Comparison of ENCODE assay signal across 21 cellular contexts in genomic region chr2:8024506-8024905, GRCh38.
DNase-seq lines count a peak whose midpoint lies in the region; ATAC-seq and TF ChIP-seq lines count a peak whose summit lies in the region.
"Had no signal": no experiment of that assay in that cellular context is flagged by ENCODE, and none has a peak within 500 bp of the region (broad histone marks: within the 10 kb centered on the region; RNA-seq: fewer than 3 reads in every experiment).

No MANE protein-coding gene starts in this region.

- H2BK5ac ChIP-seq in neuronal stem cell (ENCODE audit: low read length) = no peak overlapping the region

- no peak overlapping the region for H3K14ac ChIP-seq in neuronal stem cell (ENCODE audit: low read length)

- H3K4ac ChIP-seq in neuronal stem cell (ENCODE audit: low read length) = no peak overlapping the region

- DNase-seq in GM23338 (ENCODE audit: low spot score) (no peak), neuronal stem cell (ENCODE audit: low spot score) (no peak), breast epithelium (ENCODE audit: low spot score in 2 of 2) (no peak), Peyer's patch (no peak), NCI-H1436 (lab: John Stamatoyannopoulos, UW) (no peak)
- DNase-seq: 8988T; ACHN; AML-193; BE2C; C1 segment of cervical spinal cord; Calu3; CD4-positive, alpha-beta memory T cell; COR-L47; DMS53; DMS79 treated with DMSO at 0.1 percent for 48 hours; GOT3; H7; HCEC 1CT had no signal

- peaks cover 13% of the 10 kb centered on the region for H3K27me3 Mint-ChIP-seq in GM23338 (ENCODE audit: insufficient read depth, low read depth, poor library complexity)
- peaks cover 7% of the 10 kb centered on the region for H3K27me3 Mint-ChIP-seq in dendritic cell treated with granulocyte-macrophage colony-stimulating factor and Interleukin-4, amounts not matched to agents 40 ng/mL and 50 ng/mL, for 4 days
- H3K27me3 Mint-ChIP-seq: CD4-positive, alpha-beta memory T cell had no signal

- no peaks in the 10 kb centered on the region for H3F3A ChIP-seq in GM23338 (replicated peaks; ENCODE audit: low read depth)

- peak overlapping the region; percentile 72 for H2AK5ac ChIP-seq in neuronal stem cell (ENCODE audit: low read depth, low read length)

- no peak overlapping the region for H4K91ac ChIP-seq in neuronal stem cell (ENCODE audit: low read depth, low read length, poor library complexity)

- H3K9me3 Mint-ChIP-seq in GM23338 = peaks cover 14% of the 10 kb centered on the region
- H3K9me3 Mint-ChIP-seq in dendritic cell treated with granulocyte-macrophage colony-stimulating factor and Interleukin-4, amounts not matched to agents 40 ng/mL and 50 ng/mL, for 4 days = peaks cover 7% of the 10 kb centered on the region
- H3K9me3 Mint-ChIP-seq: CD4-positive, alpha-beta memory T cell had no signal

- H3K4me1 ChIP-seq in BLaER1 treated with 17β-estradiol and CSF1 and Interleukin-3, amounts not matched to agents 10 nM and 100 nM = peaks cover 13 to 23% (median 20%) of the 10 kb centered on the region in 10 experiments
- H3K4me1 ChIP-seq in GM23338 (ENCODE audit: insufficient read depth) = no peaks in the 10 kb centered on the region
- peaks cover 0 to 4% of the 10 kb centered on the region in 2 donors for H3K4me1 ChIP-seq in neuronal stem cell (ENCODE audit: control insufficient read depth in 2 of 2, insufficient read depth in 1 of 2, low read depth in 1 of 2, low read length in 2 of 2)
- H3K4me1 ChIP-seq in breast epithelium = no peaks in the 10 kb centered on the region
- H3K4me1 ChIP-seq in Peyer's patch = no peaks in the 10 kb centered on the region
- H3K4me1 ChIP-seq: A549, BE2C had no signal

- H3K36me3 ChIP-seq in BLaER1 treated with 17β-estradiol and CSF1 and Interleukin-3, amounts not matched to agents 10 nM and 100 nM = no peaks in the 10 kb centered on the region
- H3K36me3 ChIP-seq in GM23338 (ENCODE audit: insufficient read depth) = no peaks in the 10 kb centered on the region
- no peaks in the 10 kb centered on the region for H3K36me3 ChIP-seq in neuronal stem cell (replicated peaks in 1 of 2; ENCODE audit: control insufficient read depth in 2 of 2, insufficient read depth in 2 of 2, low read length in 2 of 2)
- H3K36me3 ChIP-seq in breast epithelium = no peaks in the 10 kb centered on the region
- H3K36me3 ChIP-seq in Peyer's patch = no peaks in the 10 kb centered on the region
- H3K36me3 ChIP-seq: BE2C had no signal

- no peaks in the 10 kb centered on the region for H3K4me1 Mint-ChIP-seq in GM23338
- H3K4me1 Mint-ChIP-seq in dendritic cell treated with granulocyte-macrophage colony-stimulating factor and Interleukin-4, amounts not matched to agents 40 ng/mL and 50 ng/mL, for 4 days (ENCODE audit: low read depth) = peaks cover 25% of the 10 kb centered on the region

- no peak overlapping the region for H3K4me3 Mint-ChIP-seq in GM23338
- no peak overlapping the region for H3K4me3 Mint-ChIP-seq in dendritic cell treated with granulocyte-macrophage colony-stimulating factor and Interleukin-4, amounts not matched to agents 40 ng/mL and 50 ng/mL, for 4 days
- H3K4me3 Mint-ChIP-seq: CD4-positive, alpha-beta memory T cell had no signal

- no peaks in the 10 kb centered on the region for H3K79me1 ChIP-seq in neuronal stem cell (ENCODE audit: low read depth, low read length)

- peaks cover 0 to 29% (median 13%) of the 10 kb centered on the region in 11 experiments; a peak in 17 of 22 replicates for H3K9me3 ChIP-seq in BLaER1 treated with 17β-estradiol and CSF1 and Interleukin-3, amounts not matched to agents 10 nM and 100 nM (replicated peaks in 1 of 11)
- H3K9me3 ChIP-seq in neuronal stem cell (replicated peaks in 1 of 2; ENCODE audit: control insufficient read depth in 2 of 2, insufficient read depth in 1 of 2, low read depth in 1 of 2, low read length in 2 of 2) (peaks cover 0 to 3% of the 10 kb centered on the region in 2 donors), breast epithelium (no peaks in the 10 kb centered on the region), Peyer's patch (no peaks in the 10 kb centered on the region)
- H3K9me3 ChIP-seq: BE2C had no signal

- no peak overlapping the region for H2BK15ac ChIP-seq in neuronal stem cell (ENCODE audit: low read length)

- peak overlapping the region in 6 of 11 experiments; percentile 0 to 52 (median 25); a peak in 6 of 22 replicates for H3K27ac ChIP-seq in BLaER1 treated with 17β-estradiol and CSF1 and Interleukin-3, amounts not matched to agents 10 nM and 100 nM
- H3K27ac ChIP-seq in GM23338 (ENCODE audit: low read depth) = no peak overlapping the region
- no peak overlapping the region for H3K27ac ChIP-seq in neuronal stem cell (replicated peaks; ENCODE audit: low read length)
- no peak overlapping the region for H3K27ac ChIP-seq in breast epithelium
- no peak overlapping the region for H3K27ac ChIP-seq in Peyer's patch
- H3K27ac ChIP-seq: A549 had no signal

- H2BK120ac ChIP-seq in neuronal stem cell (ENCODE audit: low read depth, low read length) = no peak overlapping the region

- no peak overlapping the region for H3K9ac ChIP-seq in BLaER1 treated with 17β-estradiol and CSF1 and Interleukin-3, amounts not matched to agents 10 nM and 100 nM
- H3K9ac ChIP-seq in neuronal stem cell (ENCODE audit: low read depth, low read length, poor library complexity) = no peak overlapping the region

- peaks cover 13% of the 10 kb centered on the region; the same call in 1 of the 2 replicates for H3K9me2 ChIP-seq in GM23338 (ENCODE audit: insufficient read depth)

- H3K4me3 ChIP-seq in BLaER1 treated with 17β-estradiol and CSF1 and Interleukin-3, amounts not matched to agents 10 nM and 100 nM = no peak overlapping the region
- H3K4me3 ChIP-seq in GM23338 (no peak overlapping the region), neuronal stem cell (ENCODE audit: low read length in 2 of 2) (no peak overlapping the region), breast epithelium (no peak overlapping the region), Peyer's patch (no peak overlapping the region)
- H3K4me3 ChIP-seq: A549 had no signal

- no peak overlapping the region for H3K23ac ChIP-seq in neuronal stem cell (ENCODE audit: low read depth, low read length, poor library complexity)

- H2BK12ac ChIP-seq in neuronal stem cell (ENCODE audit: low read length) = no peak overlapping the region

- H3K79me2 ChIP-seq in GM23338 (replicated peaks; ENCODE audit: insufficient read depth) = no peaks in the 10 kb centered on the region

- H4K20me1 ChIP-seq in BLaER1 treated with 17β-estradiol and CSF1 and Interleukin-3, amounts not matched to agents 10 nM and 100 nM = no peaks in the 10 kb centered on the region
- no peaks in the 10 kb centered on the region for H4K20me1 ChIP-seq in GM23338 (replicated peaks; ENCODE audit: insufficient read depth)

- TF ChIP-seq POLR2A in breast epithelium (IDR thresholded peaks at IDR 0.05) (no peak), Peyer's patch (IDR thresholded peaks at IDR 0.05) (no peak)

- intact Hi-C loops in dendritic cell treated with granulocyte-macrophage colony-stimulating factor and Interleukin-4, amounts not matched to agents 40 ng/mL and 50 ng/mL, for 4 days (cut with micrococcal nuclease) = no loop called here
- intact Hi-C loops in breast epithelium (cut with DNase I; ENCODE audit: low total_unique reads) = no loop called here

- no peak for ATAC-seq in GM23338
- ATAC-seq: A549 had no signal

- H2AFZ ChIP-seq in GM23338 = peak overlapping the region; percentile 23; the same call in 1 of the 2 replicates
- H2AFZ ChIP-seq in neuronal stem cell (ENCODE audit: low read length) = no peak overlapping the region

- H3K18ac ChIP-seq in neuronal stem cell (ENCODE audit: low read length) = no peak overlapping the region

- no peak for TF ChIP-seq CTCF in GM23338 (conservative IDR thresholded peaks at IDR 0.05; ENCODE audit: low read depth in 2 of 2)
- TF ChIP-seq CTCF in breast epithelium (IDR thresholded peaks at IDR 0.05) = no peak
- no peak for TF ChIP-seq CTCF in Peyer's patch (IDR thresholded peaks at IDR 0.05)

- H3K36me3 Mint-ChIP-seq in GM23338 (ENCODE audit: low read depth) = peaks cover 15% of the 10 kb centered on the region
- no peaks in the 10 kb centered on the region for H3K36me3 Mint-ChIP-seq in dendritic cell treated with granulocyte-macrophage colony-stimulating factor and Interleukin-4, amounts not matched to agents 40 ng/mL and 50 ng/mL, for 4 days (ENCODE audit: low read depth)
- H3K36me3 Mint-ChIP-seq: CD4-positive, alpha-beta memory T cell had no signal

- H3K27ac Mint-ChIP-seq in GM23338 = no peak overlapping the region
- H3K27ac Mint-ChIP-seq in dendritic cell treated with granulocyte-macrophage colony-stimulating factor and Interleukin-4, amounts not matched to agents 40 ng/mL and 50 ng/mL, for 4 days = peak overlapping the region; percentile 51

- H3K27me3 ChIP-seq in BLaER1 treated with 17β-estradiol and CSF1 and Interleukin-3, amounts not matched to agents 10 nM and 100 nM = no peaks in the 10 kb centered on the region
- H3K27me3 ChIP-seq in GM23338 (ENCODE audit: insufficient read depth) (no peaks in the 10 kb centered on the region), neuronal stem cell (ENCODE audit: control insufficient read depth in 3 of 3, insufficient read depth in 3 of 3, low read depth in 1 of 3, low read length in 3 of 3) (no peaks in the 10 kb centered on the region), breast epithelium (no peaks in the 10 kb centered on the region), Peyer's patch (no peaks in the 10 kb centered on the region)
- H3K27me3 ChIP-seq: BE2C had no signal

- H3K4me2 ChIP-seq in BLaER1 treated with 17β-estradiol and CSF1 and Interleukin-3, amounts not matched to agents 10 nM and 100 nM = peak overlapping the region in 6 of 11 experiments; percentile 19 to 60 (median 50); a peak in 6 of 22 replicates
- H3K4me2 ChIP-seq in GM23338 (no peak overlapping the region), neuronal stem cell (ENCODE audit: insufficient read depth, low read length, poor library complexity, severe bottlenecking) (no peak overlapping the region)
- H3K4me2 ChIP-seq: A549 had no signal

- no peak overlapping the region for H4K8ac ChIP-seq in neuronal stem cell (ENCODE audit: low read depth, low read length)

- WGBS in neuronal stem cell (ENCODE audit: extremely low coverage in 2 of 2, insufficient read length in 2 of 2, insufficient replicate concordance in 1 of 2), 2 donors = no CpG with 5 or more reads among the region's 8 CpGs

TF ChIP-seq in GM23338, 12 proteins besides CTCF, POLR2A, EP300 and RAD21 (continues in another document):
- no peak for TF ChIP-seq ZNF114 (CRISPR knock-in tag; IDR thresholded peaks at IDR 0.05)

Comparison
In these comparisons a context has a peak if more than half of its experiments do, and no peak if none do; other contexts are left out.
1. H3K27ac ChIP-seq: peak in BLaER1 treated with 17β-estradiol and CSF1 and Interleukin-3, amounts not matched to agents 10 nM and 100 nM (6 of 11); none in GM23338 (single experiment), neuronal stem cell (single experiment), breast epithelium (0 of 2) and Peyer's patch (0 of 4).
2. H3K4me2 ChIP-seq: peak in BLaER1 treated with 17β-estradiol and CSF1 and Interleukin-3, amounts not matched to agents 10 nM and 100 nM (6 of 11); none in GM23338 (single experiment) and neuronal stem cell (single experiment).